Comparison of ENCODE assay signal across 11 cellular contexts in the genomic region with DNA sequence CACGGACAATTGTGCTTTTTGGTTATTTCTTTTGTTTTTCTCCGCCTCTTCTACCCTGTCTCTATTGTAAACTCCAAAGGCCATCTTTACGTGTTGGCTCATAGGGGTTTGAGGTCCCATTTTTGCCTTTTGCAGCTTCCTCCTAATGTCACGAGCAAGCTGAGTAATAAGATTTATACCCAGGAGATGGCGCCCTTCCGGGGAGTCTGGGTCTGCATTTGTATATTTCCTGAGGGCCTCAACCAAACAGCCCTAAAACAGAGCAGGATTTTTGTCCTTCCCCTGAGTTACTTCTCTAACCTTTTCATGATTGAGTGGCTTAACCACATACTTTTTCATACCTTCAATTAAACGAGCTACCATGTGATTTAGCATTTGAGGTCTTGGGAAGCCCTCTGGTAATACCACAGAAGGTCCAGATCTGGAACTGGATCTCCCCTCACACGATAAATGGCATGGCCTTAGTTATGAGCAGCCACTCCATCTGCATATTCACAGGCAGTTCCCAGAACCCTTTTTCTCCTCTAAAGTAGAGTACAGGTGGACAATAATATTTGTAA. TPM values are rescaled to one million over a fixed set of nuclear protein-coding genes. Genes with fewer than 3 reads are reported as not detected.
A peak's percentile ranks its signal among the peaks of the same experiment; 100 is the strongest.
DNase-seq lines count a peak whose midpoint lies in the region; ATAC-seq, FAIRE-seq and TF ChIP-seq lines count a peak whose summit lies in the region.
"Had no signal": no experiment of that assay in that cellular context is flagged by ENCODE, and none has a peak within 500 bp of the region (broad histone marks: within the 10 kb centered on the region; RNA-seq: fewer than 3 reads in every experiment).

No MANE protein-coding gene starts in this region.

- H3K36me3 ChIP-seq in PC-9 (ENCODE audit: low read depth) (no peaks in the 10 kb centered on the region), left lung (no peaks in the 10 kb centered on the region)

- ATAC-seq in left lung = no peak

- no peak overlapping the region for H3K27ac ChIP-seq in PC-9
- H3K27ac ChIP-seq in left lung = no peak overlapping the region

- no peak overlapping the region for H2AFZ ChIP-seq in PC-9

- H3K36me3 Mint-ChIP-seq in endothelial cell (ENCODE audit: low read depth, unreplicated experiment) = no peaks in the 10 kb centered on the region
- H3K36me3 Mint-ChIP-seq: naive B cell had no signal

- H3K4me3 ChIP-seq in PC-9 = no peak overlapping the region
- H3K4me3 ChIP-seq in left lung = no peak overlapping the region

- peaks cover 2% of the 10 kb centered on the region for H3K27me3 Mint-ChIP-seq in endothelial cell (ENCODE audit: unreplicated experiment)
- H3K27me3 Mint-ChIP-seq: dendritic cell treated with granulocyte-macrophage colony-stimulating factor and Interleukin-4, amounts not matched to agents 40 ng/mL and 50 ng/mL, for 4 days; naive B cell had no signal

- H3K9me2 ChIP-seq in PC-9 (ENCODE audit: insufficient read depth) = no peaks in the 10 kb centered on the region

- H3K4me2 ChIP-seq in PC-9 = no peak overlapping the region

- H3K27ac Mint-ChIP-seq in endothelial cell (ENCODE audit: unreplicated experiment) = no peak overlapping the region
- H3K27ac Mint-ChIP-seq: dendritic cell treated with granulocyte-macrophage colony-stimulating factor and Interleukin-4, amounts not matched to agents 40 ng/mL and 50 ng/mL, for 4 days had no signal

- H3K27me3 ChIP-seq in PC-9 (ENCODE audit: insufficient read depth, low read depth) = no peaks in the 10 kb centered on the region
- H3K27me3 ChIP-seq in left lung = no peaks in the 10 kb centered on the region

- POLR2A ChIA-PET in PC-9 (lab: Charles Lee; ENCODE audit: unreplicated experiment) = no interaction called here

- BruUV-seq in PC-9 (replicated peaks; lab: Mats Ljungman, UMichigan) = no TSS peak

- H3K79me2 ChIP-seq in PC-9 (ENCODE audit: low read depth) = no peaks in the 10 kb centered on the region

- peak; percentile 52 for FAIRE-seq in A204.1 (lab: Jason Lieb, UNC)

- peak; percentile 61 for DNase-seq in ELR (ENCODE audit: low read depth)
- DNase-seq in PC-9 = no peak
- DNase-seq in endothelial cell (ENCODE audit: low spot score) = peak; percentile 42
- DNase-seq in NCI-H187 (lab: John Stamatoyannopoulos, UW) = no peak
- no peak for DNase-seq in inferior parietal cortex (ENCODE audit: extremely low spot score)
- no peak for DNase-seq in left lung
- no peak for DNase-seq in NCI-H2171 treated with DMSO at 0.1 percent for 48 hours (lab: John Stamatoyannopoulos, UW)
- DNase-seq: naive B cell had no signal

- H3K4me1 ChIP-seq in PC-9 (replicated peaks; ENCODE audit: insufficient read depth) = no peaks in the 10 kb centered on the region
- peaks cover 4% of the 10 kb centered on the region in 2 donors for H3K4me1 ChIP-seq in left lung

- H4K20me1 ChIP-seq in PC-9 (ENCODE audit: insufficient read depth) = no peaks in the 10 kb centered on the region

- H3K4me3 Mint-ChIP-seq in endothelial cell (ENCODE audit: unreplicated experiment) = no peak overlapping the region
- H3K4me3 Mint-ChIP-seq: dendritic cell treated with granulocyte-macrophage colony-stimulating factor and Interleukin-4, amounts not matched to agents 40 ng/mL and 50 ng/mL, for 4 days; naive B cell had no signal

- intact Hi-C loops in PC-9 (cut with micrococcal nuclease; ENCODE audit: unreplicated experiment) (no loop called here), left lung (cut with DNase I) (no loop called here)

- TF ChIP-seq CTCF in PC-9 (conservative IDR thresholded peaks at IDR 0.05) (peak; percentile 47), endothelial cell (IDR thresholded peaks at IDR 0.05; ENCODE audit: unreplicated experiment) (peak; percentile 49), left lung (IDR thresholded peaks at IDR 0.05) (no peak)

- H3F3A ChIP-seq in PC-9 (ENCODE audit: insufficient read depth, low read depth) = no peaks in the 10 kb centered on the region

- no peaks in the 10 kb centered on the region for H3K9me3 Mint-ChIP-seq in endothelial cell (ENCODE audit: unreplicated experiment)
- H3K9me3 Mint-ChIP-seq: dendritic cell treated with granulocyte-macrophage colony-stimulating factor and Interleukin-4, amounts not matched to agents 40 ng/mL and 50 ng/mL, for 4 days; naive B cell had no signal

- no peaks in the 10 kb centered on the region for H3K9me3 ChIP-seq in PC-9 (ENCODE audit: insufficient read depth, low read depth)
- no peaks in the 10 kb centered on the region for H3K9me3 ChIP-seq in left lung

- H3K4me1 Mint-ChIP-seq in endothelial cell (ENCODE audit: unreplicated experiment) = peaks cover 3% of the 10 kb centered on the region

- CTCF ChIA-PET in PC-9 (lab: Charles Lee) = no interaction called here

RNA-seq across cellular contexts. Expression of gene CFAP95, which starts 11.2 kb away (rescaled TPM):
- not detected in 2 replicates for total RNA-seq in PC-9 (2021)
- 1.1 TPM for total RNA-seq in endothelial cell (ENCODE audit: unreplicated experiment)
- 1 to 10 TPM in 1 of 2 donors, not detected in 1; 3.2 TPM for total RNA-seq in left lung
- total RNA-seq: T-helper 1 cell treated with Interleukin-12 subunit alpha and Interleukin-12 subunit beta and Interleukin-4 antibody, amounts not matched to agents 30 ng/mL and 1 ng/mL, for 36 hours had no signal

RNA-seq across cellular contexts. Expression of gene PTAR1, which starts 49.6 kb away (rescaled TPM):
- total RNA-seq in PC-9 (2021) (44.9 and 47.3 TPM in 2 replicates), endothelial cell (ENCODE audit: unreplicated experiment) (32.5 TPM), left lung (10 to 100 TPM; 49.5 to 53.5 TPM)

Comparison
In these comparisons a context has a peak if more than half of its experiments do, and no peak if none do; other contexts are left out.
1. DNase-seq: peak in ELR (single experiment) and endothelial cell (single experiment); none in PC-9 (0 of 2), NCI-H187 (0 of 2), inferior parietal cortex (single experiment), left lung (0 of 2) and NCI-H2171 treated with DMSO at 0.1 percent for 48 hours (single experiment).
2. CTCF ChIP-seq: peak in PC-9 (single experiment) and endothelial cell (single experiment); none in left lung (0 of 2).